ENCODE assay signal across 16 cellular contexts in the genomic region with DNA sequence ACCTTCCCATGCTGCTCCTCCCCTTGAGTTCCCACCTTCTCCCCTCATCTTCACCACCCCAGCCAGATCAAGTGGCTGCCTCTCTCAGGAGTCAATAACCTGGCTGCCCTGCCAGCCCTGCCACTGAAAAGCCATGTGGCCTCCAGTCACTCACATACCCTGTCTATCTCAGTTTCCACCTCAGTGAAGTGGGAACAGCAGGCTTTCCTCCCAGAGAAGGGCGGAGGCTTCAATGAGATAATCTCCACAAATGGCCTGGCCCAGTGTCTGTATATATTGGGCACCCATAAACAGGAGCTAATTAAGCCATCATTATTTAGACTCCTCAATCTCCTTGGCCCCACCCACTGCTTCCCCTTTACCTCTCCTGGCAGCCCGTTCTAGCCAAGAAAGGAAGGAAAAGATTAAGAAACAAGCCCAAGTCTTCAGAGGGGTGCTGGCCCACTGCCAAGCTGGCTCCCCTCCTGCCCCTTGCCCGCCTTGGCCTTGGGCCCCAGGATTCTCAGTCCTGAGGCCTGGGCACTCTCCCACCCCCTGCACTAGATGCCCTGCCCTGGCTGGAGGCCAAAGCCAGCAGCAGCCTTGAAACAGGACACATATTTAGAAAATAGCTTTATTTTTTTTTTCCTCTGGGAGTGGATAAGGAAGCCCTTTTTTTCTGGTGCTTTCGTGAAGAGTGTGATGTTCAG. TPM values are rescaled to one million over a fixed set of nuclear protein-coding genes. Genes with fewer than 3 reads are reported as not detected.
DNase-seq lines count a peak whose midpoint lies in the region; ATAC-seq, FAIRE-seq and TF ChIP-seq lines count a peak whose summit lies in the region.
"Had no signal": no experiment of that assay in that cellular context is flagged by ENCODE, and none has a peak within 500 bp of the region (broad histone marks: within the 10 kb centered on the region; RNA-seq: fewer than 3 reads in every experiment).

No MANE protein-coding gene starts in this region.

- TF ChIP-seq CTCF in left ventricle myocardium inferior (IDR thresholded peaks at IDR 0.05; ENCODE audit: borderline replicate concordance) (no peak), left lung (IDR thresholded peaks at IDR 0.05) (no peak)

- H3K27me3 ChIP-seq in right cardiac atrium (ENCODE audit: control insufficient read depth, insufficient read depth) (no peaks in the 10 kb centered on the region), left ventricle myocardium inferior (ENCODE audit: low read depth) (no peaks in the 10 kb centered on the region), left lung (no peaks in the 10 kb centered on the region), aorta (ENCODE audit: control insufficient read depth in 1 of 2, insufficient read depth in 2 of 2, low read length in 1 of 2) (no peaks in the 10 kb centered on the region)
- H3K27me3 ChIP-seq: heart left ventricle had no signal

- peaks cover 38% of the 10 kb centered on the region for H3K4me1 Mint-ChIP-seq in T-helper 17 cell

- H3K27ac ChIP-seq in right cardiac atrium (ENCODE audit: low read length) (no peak overlapping the region), left ventricle myocardium inferior (replicated peaks) (no peak overlapping the region), left lung (peak overlapping the region in 1 of 2 donors; percentile 54), aorta (ENCODE audit: low read depth in 1 of 2, low read length in 2 of 2) (no peak overlapping the region)
- H3K27ac ChIP-seq: epithelial cell of prostate had no signal

- H3K36me3 Mint-ChIP-seq in T-helper 17 cell (ENCODE audit: low read depth): no peaks in the 10 kb centered on the region
- H3K36me3 Mint-ChIP-seq: brain had no signal

- intact Hi-C loops in right cardiac atrium (cut with DNase I): no loop called here
- intact Hi-C loops in left ventricle myocardium inferior (cut with micrococcal nuclease): no loop called here
- intact Hi-C loops in left lung (cut with DNase I): no loop called here
- intact Hi-C loops in aorta (cut with DNase I): no loop called here

- 34% methylated on average over 4 of the region's 4 CpGs for WGBS in right cardiac atrium
- WGBS in aorta, 2 donors: 33 to 38% methylated on average over 4 of the region's 4 CpGs

- H3K27ac Mint-ChIP-seq in T-helper 17 cell: peak overlapping the region; percentile 75

- H3K36me3 ChIP-seq in left ventricle myocardium inferior (no peaks in the 10 kb centered on the region), left lung (no peaks in the 10 kb centered on the region), aorta (ENCODE audit: control insufficient read depth in 1 of 2, insufficient read depth in 2 of 2, low read length in 1 of 2) (no peaks in the 10 kb centered on the region)
- H3K36me3 ChIP-seq: heart left ventricle had no signal

- H3K27me3 Mint-ChIP-seq in T-helper 17 cell: no peaks in the 10 kb centered on the region

- DNase-seq in right cardiac atrium: peak; percentile 40 to 80 (median 75)
- no peak for DNase-seq in left ventricle myocardium inferior
- DNase-seq in T-helper 17 cell: no peak
- no peak for DNase-seq in left lung
- peak in 1 of 2 donors; percentile 79 for DNase-seq in aorta
- no peak for DNase-seq in GM19239 (ENCODE audit: insufficient read length, low spot score)
- DNase-seq in COR-L47 (lab: John Stamatoyannopoulos, UW): no peak
- DNase-seq: activated T-cell treated with anti-CD3 and anti-CD28 coated beads, Interleukin-2, amount 50 U/mL, for 4 hours; HCEC 1CT; NCI-H1092; NCI-H510A; SHP77 treated with DMSO at 0.1 percent for 48 hours had no signal

- no peaks in the 10 kb centered on the region for H3K9me3 ChIP-seq in right cardiac atrium (ENCODE audit: control insufficient read depth, low read length)
- H3K9me3 ChIP-seq in left ventricle myocardium inferior (replicated peaks): no peaks in the 10 kb centered on the region
- no peaks in the 10 kb centered on the region for H3K9me3 ChIP-seq in T-helper 17 cell (ENCODE audit: control insufficient read depth, low read length, poor library complexity, severe bottlenecking)
- H3K9me3 ChIP-seq in left lung: no peaks in the 10 kb centered on the region
- H3K9me3 ChIP-seq in aorta (ENCODE audit: control insufficient read depth, low read length): no peaks in the 10 kb centered on the region
- H3K9me3 ChIP-seq: heart left ventricle had no signal

- ATAC-seq in right cardiac atrium: peak; percentile 42 to 49
- ATAC-seq in T-helper 17 cell: no peak
- peak; percentile 15 for ATAC-seq in left lung
- ATAC-seq in aorta (ENCODE audit: low FRiP score): peak; percentile 10
- ATAC-seq in GM21717 (IDR thresholded peaks at IDR 0.05; ENCODE audit: unreplicated experiment): no peak
- ATAC-seq: activated T-cell treated with anti-CD3 and anti-CD28 coated beads, Interleukin-2, amount 50 U/mL, for 4 hours had no signal

- no peak overlapping the region for H3K4me3 ChIP-seq in right cardiac atrium (ENCODE audit: low read length)
- no peak overlapping the region for H3K4me3 ChIP-seq in left ventricle myocardium inferior
- no peak overlapping the region for H3K4me3 ChIP-seq in left lung
- H3K4me3 ChIP-seq in aorta (ENCODE audit: low read length in 2 of 2): no peak overlapping the region
- H3K4me3 ChIP-seq: heart left ventricle had no signal

- peaks cover 12% of the 10 kb centered on the region for H3K4me1 ChIP-seq in right cardiac atrium (ENCODE audit: control insufficient read depth, insufficient read depth, low read length)
- peaks cover 40% of the 10 kb centered on the region for H3K4me1 ChIP-seq in left ventricle myocardium inferior
- H3K4me1 ChIP-seq in left lung: peaks cover 0 to 23% of the 10 kb centered on the region in 2 donors
- peaks cover 0 to 2% of the 10 kb centered on the region in 2 donors for H3K4me1 ChIP-seq in aorta (ENCODE audit: control insufficient read depth in 1 of 2, insufficient read depth in 2 of 2, low read length in 2 of 2)

- no peak overlapping the region for H3K4me3 Mint-ChIP-seq in T-helper 17 cell
- H3K4me3 Mint-ChIP-seq: activated T-cell treated with anti-CD3 and anti-CD28 coated beads, Interleukin-2, amount 50 U/mL, for 4 hours; brain had no signal

- no peak for FAIRE-seq in GM19239 (lab: Jason Lieb, UNC)

RNA-seq across cellular contexts. Expression of gene EPB41, which starts 16.0 kb away (rescaled TPM):
- total RNA-seq in right cardiac atrium (10 to 100 TPM; 14.2 to 21.1 (median 18.4) TPM), left ventricle myocardium inferior (23.4 TPM), T-helper 17 cell (100 to 1,000 TPM; 193 to 221 TPM), left lung (10 to 100 TPM; 51.2 to 56.1 TPM), aorta (10 to 100 TPM; 23.9 to 35.2 TPM)
- polyA plus RNA-seq in right cardiac atrium (8.9 TPM), aorta (1 to 10 TPM; 3.4 to 5.4 TPM)

Comparison
In these comparisons a context has a peak if more than half of its experiments do, and no peak if none do; other contexts are left out.
1. DNase-seq: peak in right cardiac atrium (3 of 3); none in left ventricle myocardium inferior (single experiment), T-helper 17 cell (0 of 3), left lung (0 of 2), GM19239 (single experiment) and COR-L47 (single experiment).
2. ATAC-seq: peak in right cardiac atrium (2 of 2), left lung (single experiment) and aorta (single experiment); none in T-helper 17 cell (single experiment) and GM21717 (single experiment).